Comparison of ENCODE assay signal across 12 cellular contexts in the genomic region with DNA sequence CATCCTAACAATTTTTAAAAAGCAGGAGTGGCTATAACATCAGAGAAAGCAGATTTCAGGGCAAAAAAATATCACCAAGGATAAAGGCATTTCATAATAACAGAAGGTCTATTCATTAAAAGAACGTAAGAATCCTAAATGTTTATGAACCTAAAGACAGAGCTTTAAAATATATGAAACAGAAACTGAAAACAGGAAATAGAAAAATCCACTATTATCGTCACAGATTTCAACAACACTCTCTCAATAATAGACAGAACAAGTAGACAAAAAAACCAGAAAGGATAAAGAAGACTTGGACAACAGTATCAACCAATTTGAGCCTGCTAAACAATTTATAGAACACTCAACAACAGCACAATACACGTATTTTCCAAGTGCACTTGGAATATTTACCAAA.
DNase-seq lines count a peak whose midpoint lies in the region; ATAC-seq and TF ChIP-seq lines count a peak whose summit lies in the region.
"Had no signal": no experiment of that assay in that cellular context is flagged by ENCODE, and none has a peak within 500 bp of the region (broad histone marks: within the 10 kb centered on the region; RNA-seq: fewer than 3 reads in every experiment).

No MANE protein-coding gene starts in this region.

- DNase-seq in CD4-positive, alpha-beta T cell: no peak
- DNase-seq in GM13977 (ENCODE audit: low spot score): peak; percentile 12
- no peak for DNase-seq in activated CD4-positive, alpha-beta memory T cell treated with anti-CD3 and anti-CD28 coated beads, Interleukin-2, amount 10 ng/mL, durations not matched to agents 7 days and 5 days
- DNase-seq in memory B cell (ENCODE audit: low spot score in 2 of 2): peak in 1 of 2 donors; percentile 21
- no peak for DNase-seq in right atrium auricular region (ENCODE audit: low spot score)
- no peak for DNase-seq in activated effector memory CD4-positive, alpha-beta T cell treated with Interleukin-2 at 50 U/mL for 16 hours
- DNase-seq: foreskin keratinocyte, kidney glomerular epithelial cell, substantia nigra had no signal

- H3K9me3 ChIP-seq in CD4-positive, alpha-beta T cell (ENCODE audit: control insufficient read depth, low read length): no peaks in the 10 kb centered on the region
- H3K9me3 ChIP-seq in right atrium auricular region: no peaks in the 10 kb centered on the region

- ATAC-seq in CD4-positive, alpha-beta T cell (ENCODE audit: poor library complexity): peak; percentile 71
- ATAC-seq in memory B cell (ENCODE audit: low read depth) (peak; percentile 97), HG03108 (IDR thresholded peaks at IDR 0.05; ENCODE audit: unreplicated experiment) (no peak)
- ATAC-seq: foreskin keratinocyte, sciatic nerve had no signal

- intact Hi-C loops in CD4-positive, alpha-beta T cell (cut with DNase I, micrococcal nuclease): loop anchor here in 1 of 2 experiments (2.0 kb wide), 1 partner anchor 14 kb away; no protein-coding TSS in a partner anchor

- H3K4me1 ChIP-seq in right atrium auricular region: no peaks in the 10 kb centered on the region
- H3K4me1 ChIP-seq: foreskin keratinocyte had no signal

- no peaks in the 10 kb centered on the region for H3K9me3 Mint-ChIP-seq in CD4-positive, alpha-beta T cell
- H3K9me3 Mint-ChIP-seq in activated CD4-positive, alpha-beta memory T cell treated with anti-CD3 and anti-CD28 coated beads, Interleukin-2, amount 10 ng/mL, durations not matched to agents 7 days and 5 days: no peaks in the 10 kb centered on the region
- no peaks in the 10 kb centered on the region for H3K9me3 Mint-ChIP-seq in memory B cell

- peaks cover 67% of the 10 kb centered on the region for H3K36me3 ChIP-seq in right atrium auricular region

- in situ Hi-C loops in GM13977 (cut with MboI; ENCODE audit: low pct_unique_long_range_greater_than_20kb, low sequenced_read_pairs, unreplicated experiment): no loop called here

- H3K27ac ChIP-seq in CD4-positive, alpha-beta T cell (ENCODE audit: low read depth, low read length): peak overlapping the region; percentile 37
- no peak overlapping the region for H3K27ac ChIP-seq in right atrium auricular region
- H3K27ac ChIP-seq: foreskin keratinocyte, HL-60 had no signal

- no peak overlapping the region for H3K4me3 ChIP-seq in right atrium auricular region

- TF ChIP-seq CTCF in CD4-positive, alpha-beta T cell (IDR thresholded peaks at IDR 0.05): no peak
- TF ChIP-seq CTCF in GM13977 (IDR thresholded peaks at IDR 0.05; ENCODE audit: extremely low read depth, insufficient read depth, missing control alignments): no peak
- no peak for TF ChIP-seq CTCF in right atrium auricular region (IDR thresholded peaks at IDR 0.05)

- peaks cover 54% of the 10 kb centered on the region for H3K4me1 Mint-ChIP-seq in CD4-positive, alpha-beta T cell (ENCODE audit: low read depth)
- peaks cover 45% of the 10 kb centered on the region for H3K4me1 Mint-ChIP-seq in activated CD4-positive, alpha-beta memory T cell treated with anti-CD3 and anti-CD28 coated beads, Interleukin-2, amount 10 ng/mL, durations not matched to agents 7 days and 5 days
- peaks cover 18% of the 10 kb centered on the region for H3K4me1 Mint-ChIP-seq in memory B cell

- no peaks in the 10 kb centered on the region for H3K27me3 Mint-ChIP-seq in CD4-positive, alpha-beta T cell
- H3K27me3 Mint-ChIP-seq in activated CD4-positive, alpha-beta memory T cell treated with anti-CD3 and anti-CD28 coated beads, Interleukin-2, amount 10 ng/mL, durations not matched to agents 7 days and 5 days: no peaks in the 10 kb centered on the region
- no peaks in the 10 kb centered on the region for H3K27me3 Mint-ChIP-seq in memory B cell

- H3K27ac Mint-ChIP-seq in CD4-positive, alpha-beta T cell: peak overlapping the region; percentile 87
- peak overlapping the region; percentile 78 for H3K27ac Mint-ChIP-seq in activated CD4-positive, alpha-beta memory T cell treated with anti-CD3 and anti-CD28 coated beads, Interleukin-2, amount 10 ng/mL, durations not matched to agents 7 days and 5 days
- H3K27ac Mint-ChIP-seq in memory B cell: peak overlapping the region; percentile 95

- POLR2A ChIA-PET in CD4-positive, alpha-beta T cell (lab: Charles Lee): interaction anchor here (0.5 to 2.3 kb wide), 12 partner anchors 9 to 425 kb away, joined by 3 to 14 read pairs (median 3); partner anchors contain the start of genes CIAO2A and USP3
- POLR2A ChIA-PET in activated CD4-positive, alpha-beta memory T cell treated with anti-CD3 and anti-CD28 coated beads, Interleukin-2, amount 10 ng/mL, durations not matched to agents 7 days and 5 days (lab: Charles Lee): interaction anchor here (0.7 to 1.3 kb wide), 2 partner anchors 15 to 59 kb away, joined by 3 to 4 read pairs; no protein-coding TSS in a partner anchor

- CTCF ChIA-PET in CD4-positive, alpha-beta T cell (lab: Charles Lee): interaction anchor here (0.8 to 1.6 kb wide), 3 partner anchors 12 to 59 kb away, joined by 3 to 5 read pairs (median 5); no protein-coding TSS in a partner anchor
- CTCF ChIA-PET in activated CD4-positive, alpha-beta memory T cell treated with anti-CD3 and anti-CD28 coated beads, Interleukin-2, amount 10 ng/mL, durations not matched to agents 7 days and 5 days (lab: Charles Lee): interaction anchor here (0.8 to 1.5 kb wide), 3 partner anchors 11 to 399 kb away, joined by 3 to 6 read pairs (median 3); no protein-coding TSS in a partner anchor

- peaks cover 96% of the 10 kb centered on the region for H3K36me3 Mint-ChIP-seq in CD4-positive, alpha-beta T cell (ENCODE audit: low read depth)
- H3K36me3 Mint-ChIP-seq in activated CD4-positive, alpha-beta memory T cell treated with anti-CD3 and anti-CD28 coated beads, Interleukin-2, amount 10 ng/mL, durations not matched to agents 7 days and 5 days (ENCODE audit: low read depth): peaks cover 65% of the 10 kb centered on the region
- H3K36me3 Mint-ChIP-seq in memory B cell: peaks cover 39% of the 10 kb centered on the region

- H3K27me3 ChIP-seq in CD4-positive, alpha-beta T cell (ENCODE audit: control insufficient read depth, insufficient read depth, low read length): no peaks in the 10 kb centered on the region
- no peaks in the 10 kb centered on the region for H3K27me3 ChIP-seq in right atrium auricular region
- H3K27me3 ChIP-seq: foreskin keratinocyte had no signal

- H3K4me3 Mint-ChIP-seq in CD4-positive, alpha-beta T cell: peak overlapping the region; percentile 57
- peak overlapping the region; percentile 69 for H3K4me3 Mint-ChIP-seq in activated CD4-positive, alpha-beta memory T cell treated with anti-CD3 and anti-CD28 coated beads, Interleukin-2, amount 10 ng/mL, durations not matched to agents 7 days and 5 days
- H3K4me3 Mint-ChIP-seq in memory B cell: peak overlapping the region; percentile 68
